9 cellular contexts compared by ENCODE assay signal in the genomic region with DNA sequence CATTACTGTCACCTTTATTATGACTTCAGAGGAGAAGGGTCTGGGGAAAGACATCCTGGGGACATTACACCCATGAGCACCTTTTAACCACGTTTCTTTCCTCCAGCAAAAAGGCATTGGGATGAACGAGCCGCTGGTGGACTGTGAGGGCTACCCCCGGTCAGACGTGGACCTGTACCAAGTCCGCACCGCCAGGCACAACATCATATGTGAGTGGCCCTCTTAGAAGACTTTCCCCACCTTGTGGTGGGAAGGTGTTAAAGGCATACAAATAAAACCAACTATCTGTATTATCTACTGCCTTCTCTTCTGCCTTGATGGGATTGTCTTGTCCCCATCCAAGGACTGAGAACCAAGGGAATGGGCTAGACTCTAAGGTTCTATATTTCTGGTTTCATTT. TPM values are rescaled to one million over a fixed set of nuclear protein-coding genes. Genes with fewer than 3 reads are reported as not detected.
DNase-seq lines count a peak whose midpoint lies in the region; ATAC-seq and TF ChIP-seq lines count a peak whose summit lies in the region.
"Had no signal": no experiment of that assay in that cellular context is flagged by ENCODE, and none has a peak within 500 bp of the region (broad histone marks: within the 10 kb centered on the region; RNA-seq: fewer than 3 reads in every experiment).

No MANE protein-coding gene starts in this region.

- DNase-seq in activated CD4-positive, alpha-beta T cell treated with anti-CD3 and anti-CD28 coated beads for 36 hours, result peak; percentile 14
- DNase-seq in activated CD4-positive, alpha-beta T cell treated with anti-CD3 and anti-CD28 coated beads for 4 hours, result no peak
- DNase-seq in esophagus squamous epithelium (lab: John Stamatoyannopoulos, UW) (no peak), skeletal muscle cell (ENCODE audit: low read depth) (peak; percentile 6), tibial artery (no peak), NCI-H1417 treated with DMSO at 0.1 percent for 48 hours (lab: John Stamatoyannopoulos, UW) (no peak), DMS79 treated with DMSO at 0.1 percent for 48 hours (lab: John Stamatoyannopoulos, UW) (no peak)
- DNase-seq: NCI-H1930 had no signal

- POLR2A ChIA-PET in activated CD4-positive, alpha-beta T cell treated with anti-CD3 and anti-CD28 coated beads for 36 hours (lab: Charles Lee), result no interaction called here

- peak; percentile 46 for TF ChIP-seq CTCF in OCI-LY3 (IDR thresholded peaks at IDR 0.05; ENCODE audit: low read depth, low read length)
- peak in 3 of 6 experiments; percentile 13 to 20 (median 18) for TF ChIP-seq CTCF in esophagus squamous epithelium (IDR thresholded peaks at IDR 0.05)
- TF ChIP-seq CTCF in tibial artery (IDR thresholded peaks at IDR 0.05), result no peak

- H3K36me3 ChIP-seq in OCI-LY3 (replicated peaks; ENCODE audit: low read depth, low read length) (peaks cover 14% of the 10 kb centered on the region), esophagus squamous epithelium (peaks cover 3 to 76% (median 11%) of the 10 kb centered on the region in 3 donors), tibial artery (peaks cover 19 to 63% (median 49%) of the 10 kb centered on the region in 3 donors)

- peaks cover 32% of the 10 kb centered on the region for H3K79me2 ChIP-seq in OCI-LY3 (ENCODE audit: low read length)

- peak overlapping the region; percentile 46 for H3K4me2 ChIP-seq in OCI-LY3 (ENCODE audit: low read length)

- TF ChIP-seq POLR2A in esophagus squamous epithelium (IDR thresholded peaks at IDR 0.05), result no peak

- H3K27me3 ChIP-seq in OCI-LY3 (ENCODE audit: low read depth, low read length) (no peaks in the 10 kb centered on the region), esophagus squamous epithelium (no peaks in the 10 kb centered on the region), tibial artery (no peaks in the 10 kb centered on the region)

- no peaks in the 10 kb centered on the region for H3K27me3 Mint-ChIP-seq in activated CD4-positive, alpha-beta T cell treated with anti-CD3 and anti-CD28 coated beads for 36 hours

- no peak overlapping the region for H2AFZ ChIP-seq in OCI-LY3 (ENCODE audit: low read depth, low read length)

- peaks cover 38% of the 10 kb centered on the region for H3K4me1 Mint-ChIP-seq in activated CD4-positive, alpha-beta T cell treated with anti-CD3 and anti-CD28 coated beads for 36 hours

- H3K9me3 ChIP-seq in OCI-LY3 (ENCODE audit: insufficient read depth, low read length) (no peaks in the 10 kb centered on the region), esophagus squamous epithelium (no peaks in the 10 kb centered on the region), tibial artery (no peaks in the 10 kb centered on the region)

- no peak overlapping the region for H3K4me3 Mint-ChIP-seq in activated CD4-positive, alpha-beta T cell treated with anti-CD3 and anti-CD28 coated beads for 36 hours

- H4K20me1 ChIP-seq in OCI-LY3 (ENCODE audit: insufficient read depth, low read length), result no peaks in the 10 kb centered on the region

- H3K4me3 ChIP-seq in OCI-LY3 (ENCODE audit: low read length) (no peak overlapping the region), esophagus squamous epithelium (no peak overlapping the region), skeletal muscle cell (ENCODE audit: low read depth, low read length) (no peak overlapping the region), tibial artery (no peak overlapping the region)

- ATAC-seq in activated CD4-positive, alpha-beta T cell treated with anti-CD3 and anti-CD28 coated beads for 36 hours, result peak; percentile 28

- intact Hi-C loops in activated CD4-positive, alpha-beta T cell treated with anti-CD3 and anti-CD28 coated beads for 36 hours (cut with DNase I, micrococcal nuclease), result no loop called here
- intact Hi-C loops in esophagus squamous epithelium (cut with DNase I), result no loop called here
- intact Hi-C loops in tibial artery (cut with DNase I; ENCODE audit: low total_unique reads), result loop anchor here (10.0 kb wide), 1 partner anchor 200 kb away; no protein-coding TSS in a partner anchor

- H3K36me3 Mint-ChIP-seq in activated CD4-positive, alpha-beta T cell treated with anti-CD3 and anti-CD28 coated beads for 36 hours (ENCODE audit: low read depth), result peaks cover 32% of the 10 kb centered on the region

- H3K4me1 ChIP-seq in OCI-LY3 (ENCODE audit: low read length) (peaks cover 21% of the 10 kb centered on the region), esophagus squamous epithelium (peaks cover 18 to 43% (median 27%) of the 10 kb centered on the region in 3 donors), tibial artery (peaks cover 0 to 38% (median 23%) of the 10 kb centered on the region in 4 donors)

- CTCF ChIA-PET in activated CD4-positive, alpha-beta T cell treated with anti-CD3 and anti-CD28 coated beads for 36 hours (lab: Charles Lee), result interaction anchor here (1.0 to 1.2 kb wide), 2 partner anchors 24 to 61 kb away, joined by 3 to 5 read pairs; a partner anchor contains a TSS

- no peaks in the 10 kb centered on the region for H3K9me3 Mint-ChIP-seq in activated CD4-positive, alpha-beta T cell treated with anti-CD3 and anti-CD28 coated beads for 36 hours (ENCODE audit: low read depth)

- H3K27ac ChIP-seq in OCI-LY3 (ENCODE audit: low read length), result 0 out of 2 replicates have a peak overlapping the region, but pooled peaks have one; percentile 18
- H3K27ac ChIP-seq in esophagus squamous epithelium, result peak overlapping the region in 3 of 4 donors; percentile 42 to 77 (median 72)
- no peak overlapping the region for H3K27ac ChIP-seq in tibial artery

- no peak overlapping the region for H3K9ac ChIP-seq in OCI-LY3 (ENCODE audit: low read length)

- 78 to 83% methylated on average over 6 to 7 of the region's 7 CpGs for WGBS in esophagus squamous epithelium, 2 donors

- peak overlapping the region; percentile 86 for H3K27ac Mint-ChIP-seq in activated CD4-positive, alpha-beta T cell treated with anti-CD3 and anti-CD28 coated beads for 36 hours

RNA-seq across cellular contexts. Expression of a gene that starts 6.0 kb away (rescaled TPM):
- 10 to 100 TPM; 50.4 to 56.2 TPM for total RNA-seq in activated CD4-positive, alpha-beta T cell treated with anti-CD3 and anti-CD28 coated beads for 36 hours
- total RNA-seq in esophagus squamous epithelium, result 100 to 1,000 TPM in 1 of 4 donors, 10 to 100 TPM in 3; 52.1 to 104 (median 71.4) TPM

RNA-seq across cellular contexts. Expression of a gene that starts 23.8 kb away (rescaled TPM):
- total RNA-seq in activated CD4-positive, alpha-beta T cell treated with anti-CD3 and anti-CD28 coated beads for 36 hours, result under 1 TPM; 0.59 to 0.65 TPM
- 1 to 10 TPM in 3 of 4 donors, under 1 TPM in 1; 0.34 to 2.9 (median 2.2) TPM for total RNA-seq in esophagus squamous epithelium

RNA-seq across cellular contexts. Expression of a gene that starts 36.0 kb away (rescaled TPM):
- total RNA-seq in activated CD4-positive, alpha-beta T cell treated with anti-CD3 and anti-CD28 coated beads for 36 hours, result not detected
- 1 to 10 TPM in 1 of 4 donors, not detected in 3; 1.3 TPM for total RNA-seq in esophagus squamous epithelium

Comparison
In these comparisons a context has a peak if more than half of its experiments do, and no peak if none do; other contexts are left out.
1. DNase-seq: peak in activated CD4-positive, alpha-beta T cell treated with anti-CD3 and anti-CD28 coated beads for 36 hours (single experiment) and skeletal muscle cell (single experiment); none in activated CD4-positive, alpha-beta T cell treated with anti-CD3 and anti-CD28 coated beads for 4 hours (0 of 2), esophagus squamous epithelium (single experiment), tibial artery (0 of 2), NCI-H1417 treated with DMSO at 0.1 percent for 48 hours (single experiment) and DMS79 treated with DMSO at 0.1 percent for 48 hours (single experiment).
2. H3K27ac ChIP-seq: peak in OCI-LY3 (single experiment) and esophagus squamous epithelium (3 of 4); none in tibial artery (0 of 2).